Comparison of ENCODE assay signal across 23 cellular contexts in the genomic region with DNA sequence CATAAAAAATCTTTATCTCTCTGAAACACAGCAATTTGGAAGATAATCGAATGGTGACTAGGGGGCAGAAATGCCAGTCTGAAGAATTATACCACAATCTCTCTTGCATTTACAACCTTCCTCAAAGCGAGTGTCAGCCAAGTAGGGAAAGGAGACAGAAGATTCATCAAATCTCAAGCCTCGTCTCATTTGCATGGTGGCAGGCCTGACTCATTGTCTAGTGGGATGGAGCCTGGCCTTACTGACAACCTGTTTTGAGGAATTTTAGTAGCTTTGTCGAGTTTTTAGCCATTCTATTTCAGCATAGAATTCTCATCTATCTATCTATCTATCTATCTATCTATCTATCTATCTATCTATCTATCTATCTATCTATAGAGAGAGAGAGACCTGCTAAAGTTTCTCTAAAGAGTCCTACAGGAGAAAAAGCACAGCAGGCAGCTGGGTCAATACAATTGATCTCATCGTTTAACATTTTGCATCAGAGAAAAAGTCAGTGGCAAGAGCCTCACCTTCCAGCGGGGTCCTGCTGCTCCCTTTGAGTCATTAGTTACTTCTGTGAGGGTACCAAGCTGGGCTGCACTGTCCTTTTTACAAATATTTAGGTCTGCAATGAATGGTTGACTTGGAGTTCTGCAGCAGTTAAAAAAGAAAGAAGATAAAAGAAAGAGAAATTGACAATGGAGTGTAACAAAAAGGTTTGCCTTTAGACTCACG.
"Had no signal": no experiment of that assay in that cellular context is flagged by ENCODE, and none has a peak within 500 bp of the region (broad histone marks: within the 10 kb centered on the region; RNA-seq: fewer than 3 reads in every experiment).

No MANE protein-coding gene starts in this region.

- ATAC-seq: activated T-helper 17 cell treated with anti-CD3 and anti-CD28 coated beads, Interleukin-2, amount 50 U/mL, for 72 hours; T-helper 17 cell had no signal

- DNase-seq: activated B cell treated with CpG ODN at 0.5 μM for 24 hours; activated CD4-positive, alpha-beta memory T cell treated with anti-CD3 and anti-CD28 coated beads for 36 hours; activated CD4-positive, alpha-beta T cell treated with anti-CD3 and anti-CD28 coated beads for 1 hour; activated CD4-positive, alpha-beta T cell treated with anti-CD3 and anti-CD28 coated beads, Interleukin-2, amount 10 ng/mL, durations not matched to agents 7 days and 5 days; activated gamma-delta T cell; activated naive CD4-positive, alpha-beta T cell treated with anti-CD3 and anti-CD28 coated beads for 36 hours; activated T-cell treated with anti-CD3 and anti-CD28 coated beads for 4 hours; activated T-cell treated with anti-CD3 and anti-CD28 coated beads, Interleukin-2, amount 50 U/mL, for 48 hours; amygdala; NCI-H1048; NCI-H1694; NCI-H2029; NCI-H2107; NCI-H2171 treated with DMSO at 0.1 percent for 48 hours; NCI-H226; NCI-H526; SIG-M5; T-helper 17 cell; T-helper 9 cell had no signal

- H3K4me1 Mint-ChIP-seq: activated B cell treated with CpG ODN at 0.5 μM for 24 hours; activated CD4-positive, alpha-beta T cell treated with anti-CD3 and anti-CD28 coated beads, Interleukin-2, amount 10 ng/mL, durations not matched to agents 7 days and 5 days; activated T-helper 17 cell treated with anti-CD3 and anti-CD28 coated beads, Interleukin-2, amount 50 U/mL, for 72 hours; brain; central memory CD8-positive, alpha-beta T cell; T-helper 17 cell had no signal

- H3K36me3 Mint-ChIP-seq: activated CD4-positive, alpha-beta memory T cell treated with anti-CD3 and anti-CD28 coated beads for 36 hours; activated naive CD8-positive, alpha-beta T cell; brain had no signal

- H3K4me3 Mint-ChIP-seq: activated B cell treated with CpG ODN at 0.5 μM for 24 hours; activated CD4-positive, alpha-beta memory T cell treated with anti-CD3 and anti-CD28 coated beads for 36 hours; activated CD4-positive, alpha-beta T cell treated with anti-CD3 and anti-CD28 coated beads, Interleukin-2, amount 10 ng/mL, durations not matched to agents 7 days and 5 days; activated naive CD4-positive, alpha-beta T cell treated with anti-CD3 and anti-CD28 coated beads for 36 hours; activated naive CD8-positive, alpha-beta T cell; activated T-helper 17 cell treated with anti-CD3 and anti-CD28 coated beads, Interleukin-2, amount 50 U/mL, for 72 hours; brain; central memory CD8-positive, alpha-beta T cell; T-helper 17 cell had no signal

- H3K27ac Mint-ChIP-seq: activated B cell treated with CpG ODN at 0.5 μM for 24 hours; activated CD4-positive, alpha-beta memory T cell treated with anti-CD3 and anti-CD28 coated beads for 36 hours; activated CD4-positive, alpha-beta T cell treated with anti-CD3 and anti-CD28 coated beads, Interleukin-2, amount 10 ng/mL, durations not matched to agents 7 days and 5 days; activated naive CD4-positive, alpha-beta T cell treated with anti-CD3 and anti-CD28 coated beads for 36 hours; activated naive CD8-positive, alpha-beta T cell; activated T-helper 17 cell treated with anti-CD3 and anti-CD28 coated beads, Interleukin-2, amount 50 U/mL, for 72 hours; brain; T-helper 17 cell had no signal

- H3K27me3 Mint-ChIP-seq: activated B cell treated with CpG ODN at 0.5 μM for 24 hours; activated CD4-positive, alpha-beta memory T cell treated with anti-CD3 and anti-CD28 coated beads for 36 hours; activated CD4-positive, alpha-beta T cell treated with anti-CD3 and anti-CD28 coated beads, Interleukin-2, amount 10 ng/mL, durations not matched to agents 7 days and 5 days; activated naive CD8-positive, alpha-beta T cell; activated T-helper 17 cell treated with anti-CD3 and anti-CD28 coated beads, Interleukin-2, amount 50 U/mL, for 72 hours; brain; central memory CD8-positive, alpha-beta T cell; T-helper 17 cell had no signal
